ENCODE assay signal across 25 cellular contexts in genomic region chr4:155383541-155383940, GRCh38.
"Had no signal": no experiment of that assay in that cellular context is flagged by ENCODE, and none has a peak within 500 bp of the region (broad histone marks: within the 10 kb centered on the region; RNA-seq: fewer than 3 reads in every experiment).

No MANE protein-coding gene starts in this region.

- H3K36me3 Mint-ChIP-seq: WTC11 had no signal

- H3K4me2 ChIP-seq: KMS-11, SK-N-SH had no signal

- FAIRE-seq: astrocyte had no signal

- H3K27ac ChIP-seq: KMS-11 had no signal

- ATAC-seq: activated CD8-positive, alpha-beta T cell treated with anti-CD3 and anti-CD28 coated beads, Interleukin-2, amount 10 ng/mL, durations not matched to agents 7 days and 5 days; Panc1; Right ventricle myocardium inferior; WTC11 had no signal

- DNase-seq: activated CD4-positive, alpha-beta T cell treated with anti-CD3 and anti-CD28 coated beads for 48 hours; activated CD4-positive, alpha-beta T cell treated with anti-CD3 and anti-CD28 coated beads, Interleukin-2, amount 50 U/mL, for 4 hours; activated CD4-positive, CD25-positive, alpha-beta regulatory T cell treated with anti-CD3 and anti-CD28 coated beads, Interleukin-2, amount 50 U/mL, for 72 hours; activated CD8-positive, alpha-beta memory T cell treated with anti-CD3 and anti-CD28 coated beads, Interleukin-2, amount 50 U/mL, for 48 hours; activated CD8-positive, alpha-beta T cell treated with anti-CD3 and anti-CD28 coated beads, Interleukin-2, amount 10 ng/mL, durations not matched to agents 7 days and 5 days; activated naive CD4-positive, alpha-beta T cell treated with anti-CD3 and anti-CD28 coated beads, Interleukin-2, amount 50 U/mL, for 16 hours; activated T-cell treated with anti-CD3 and anti-CD28 coated beads, Interleukin-2, amount 50 U/mL, for 1 hour; amniotic stem cell; NCI-H1092; NCI-H1417 treated with DMSO at 0.1 percent for 48 hours; NCI-H1694; NCI-H2029; NCI-H2107; NCI-H2171 treated with DMSO at 0.1 percent for 48 hours; NCI-H345; NCI-H510A; NCI-H526 treated with DMSO at 0.1 percent for 48 hours; NCI-H82; RPMI8226; SK-N-SH had no signal

- H3K9me3 ChIP-seq: SK-N-SH had no signal

- H3K4me3 Mint-ChIP-seq: activated CD8-positive, alpha-beta T cell treated with anti-CD3 and anti-CD28 coated beads, Interleukin-2, amount 10 ng/mL, durations not matched to agents 7 days and 5 days; WTC11 had no signal

- H3K27ac Mint-ChIP-seq: activated CD8-positive, alpha-beta T cell treated with anti-CD3 and anti-CD28 coated beads, Interleukin-2, amount 10 ng/mL, durations not matched to agents 7 days and 5 days; WTC11 had no signal
